ENCODE assay signal across 33 cellular contexts in the genomic region with DNA sequence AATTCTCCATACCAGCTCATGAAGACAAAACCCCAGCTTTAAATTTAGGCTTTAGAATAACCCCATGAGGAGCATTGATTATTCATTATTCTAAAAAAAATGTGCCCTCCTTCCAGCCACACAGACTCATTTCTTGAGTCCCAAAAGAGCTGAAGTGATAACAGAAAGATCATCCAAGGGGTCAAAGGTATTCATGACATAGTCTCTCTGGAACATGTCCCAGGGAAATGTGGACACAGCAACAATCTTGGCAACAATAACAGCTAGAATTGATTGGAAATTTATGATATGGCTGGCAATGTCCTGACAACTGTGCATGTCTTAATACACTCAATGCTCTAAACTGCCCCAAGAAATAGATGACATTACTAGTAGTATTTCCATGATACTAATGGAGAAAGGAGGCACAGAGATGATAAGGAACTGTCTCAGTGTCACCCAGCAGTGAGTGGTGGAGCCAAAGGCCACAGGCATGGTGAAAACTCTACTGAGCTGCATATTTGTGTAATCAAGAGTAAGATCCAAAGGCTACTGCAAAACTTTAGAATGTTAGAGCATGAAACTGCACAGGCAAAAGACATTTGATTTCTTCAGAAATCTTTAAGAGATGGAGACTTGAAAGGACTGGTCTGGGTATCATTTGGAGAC. TPM values are rescaled to one million over a fixed set of nuclear protein-coding genes. Genes with fewer than 3 reads are reported as not detected.
"Had no signal": no experiment of that assay in that cellular context is flagged by ENCODE, and none has a peak within 500 bp of the region (broad histone marks: within the 10 kb centered on the region; RNA-seq: fewer than 3 reads in every experiment).

No MANE protein-coding gene starts in this region.

- H3K4me1 ChIP-seq: colonic mucosa, esophagus squamous epithelium, gastrocnemius medialis, heart right ventricle, left ventricle myocardium inferior, lower lobe of right lung had no signal

- FAIRE-seq: endometrium, islet of Langerhans, keratinocyte had no signal

- H3K27ac ChIP-seq: colonic mucosa, epithelial cell of prostate, esophagus squamous epithelium, gastrocnemius medialis, heart right ventricle, left ventricle myocardium inferior, lower lobe of right lung had no signal

- H3K27me3 ChIP-seq: colonic mucosa, esophagus squamous epithelium, gastrocnemius medialis had no signal

- H3K27me3 Mint-ChIP-seq: dendritic cell treated with granulocyte-macrophage colony-stimulating factor and Interleukin-4, amounts not matched to agents 40 ng/mL and 50 ng/mL, for 4 days had no signal

- H3K4me1 Mint-ChIP-seq: endodermal cell, mesothelial cell of epicardium, naive B cell had no signal

- ATAC-seq: effector memory CD8-positive, alpha-beta T cell; esophagus mucosa; gastrocnemius medialis; heart right ventricle; left cardiac atrium; lower lobe of right lung; mucosa of descending colon had no signal

- H3K9me3 Mint-ChIP-seq: dendritic cell treated with granulocyte-macrophage colony-stimulating factor and Interleukin-4, amounts not matched to agents 40 ng/mL and 50 ng/mL, for 4 days; effector memory CD8-positive, alpha-beta T cell; naive B cell had no signal

- H3K36me3 ChIP-seq: colonic mucosa, esophagus squamous epithelium, gastrocnemius medialis, heart right ventricle, left ventricle myocardium inferior, lower lobe of right lung had no signal

- DNase-seq: colonic mucosa; cortex of kidney; effector CD8-positive, alpha-beta T cell; effector memory CD8-positive, alpha-beta T cell; endodermal cell; erythroblast; esophagus squamous epithelium; foreskin fibroblast; foreskin melanocyte; gastrocnemius medialis; glutamatergic neuron; head of caudate nucleus; heart right ventricle; hippocampal formation; left cardiac atrium; left ventricle myocardium inferior; lower lobe of right lung; mesenchymal stem cell; mucosa of descending colon; naive B cell had no signal

- H3K36me3 Mint-ChIP-seq: mesothelial cell of epicardium, naive B cell had no signal

- H3K4me3 Mint-ChIP-seq: dendritic cell treated with granulocyte-macrophage colony-stimulating factor and Interleukin-4, amounts not matched to agents 40 ng/mL and 50 ng/mL, for 4 days; effector memory CD8-positive, alpha-beta T cell; endodermal cell; mesothelial cell of epicardium; naive B cell had no signal

- H3K9me3 ChIP-seq: colonic mucosa, esophagus squamous epithelium, gastrocnemius medialis, heart right ventricle, left ventricle myocardium inferior, lower lobe of right lung, mucosa of descending colon had no signal

- H3K4me3 ChIP-seq: colonic mucosa, esophagus squamous epithelium, gastrocnemius medialis, heart right ventricle, left ventricle myocardium inferior, lower lobe of right lung, mucosa of descending colon had no signal

RNA-seq across cellular contexts. Expression of a gene that starts 37.3 kb away (rescaled TPM):
- total RNA-seq: colonic mucosa, dermis microvascular lymphatic vessel endothelial cell, endodermal cell, esophagus mucosa, esophagus squamous epithelium, gastrocnemius medialis, glomerular endothelial cell, heart right ventricle, kidney epithelial cell, left cardiac atrium, left ventricle myocardium inferior, lower lobe of right lung, lung microvascular endothelial cell, mesenteric fat pad, mesothelial cell of epicardium, mucosa of descending colon, myocyte had no signal
- polyA plus RNA-seq: heart right ventricle, keratinocyte had no signal

RNA-seq across cellular contexts. Expression of a gene that starts 58.5 kb away (rescaled TPM):
- total RNA-seq: colonic mucosa, dermis microvascular lymphatic vessel endothelial cell, endodermal cell, esophagus mucosa, esophagus squamous epithelium, gastrocnemius medialis, glomerular endothelial cell, heart right ventricle, kidney epithelial cell, left cardiac atrium, left ventricle myocardium inferior, lower lobe of right lung, lung microvascular endothelial cell, mesenteric fat pad, mesothelial cell of epicardium, mucosa of descending colon, myocyte had no signal
- polyA plus RNA-seq: heart right ventricle, keratinocyte had no signal
